Comparison of ENCODE assay signal across 1 cellular context in the genomic region with DNA sequence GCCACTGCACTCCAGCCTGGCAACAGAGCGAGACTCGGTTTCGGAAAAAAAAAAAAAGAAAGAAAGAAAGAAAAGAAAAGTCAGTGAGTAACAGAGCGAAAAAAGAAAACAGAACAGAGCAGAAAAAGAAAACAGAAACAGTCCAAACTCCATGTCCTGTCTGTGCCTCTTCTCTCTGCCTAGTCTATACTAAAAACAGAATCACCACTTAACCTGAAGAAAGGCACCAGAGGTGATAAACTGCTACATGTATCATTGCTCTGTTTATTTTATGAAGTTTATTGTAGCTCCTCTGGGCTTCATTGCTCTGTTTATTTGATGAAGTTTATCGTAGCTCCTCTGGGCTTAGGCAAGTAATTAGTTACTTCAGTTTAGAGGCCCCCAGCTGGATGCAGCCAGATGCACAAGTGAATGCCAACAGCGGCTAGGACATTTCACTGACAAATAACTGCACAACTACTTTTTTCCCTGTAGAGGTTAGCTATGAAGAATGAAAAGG.
TF ChIP-seq lines count a peak whose summit lies in the region.

No MANE protein-coding gene starts in this region.

TF ChIP-seq in HEK293, 187 proteins besides CTCF, POLR2A, EP300 and RAD21 (continued from another document and continues in another):
- TF ChIP-seq, protein P1, sequence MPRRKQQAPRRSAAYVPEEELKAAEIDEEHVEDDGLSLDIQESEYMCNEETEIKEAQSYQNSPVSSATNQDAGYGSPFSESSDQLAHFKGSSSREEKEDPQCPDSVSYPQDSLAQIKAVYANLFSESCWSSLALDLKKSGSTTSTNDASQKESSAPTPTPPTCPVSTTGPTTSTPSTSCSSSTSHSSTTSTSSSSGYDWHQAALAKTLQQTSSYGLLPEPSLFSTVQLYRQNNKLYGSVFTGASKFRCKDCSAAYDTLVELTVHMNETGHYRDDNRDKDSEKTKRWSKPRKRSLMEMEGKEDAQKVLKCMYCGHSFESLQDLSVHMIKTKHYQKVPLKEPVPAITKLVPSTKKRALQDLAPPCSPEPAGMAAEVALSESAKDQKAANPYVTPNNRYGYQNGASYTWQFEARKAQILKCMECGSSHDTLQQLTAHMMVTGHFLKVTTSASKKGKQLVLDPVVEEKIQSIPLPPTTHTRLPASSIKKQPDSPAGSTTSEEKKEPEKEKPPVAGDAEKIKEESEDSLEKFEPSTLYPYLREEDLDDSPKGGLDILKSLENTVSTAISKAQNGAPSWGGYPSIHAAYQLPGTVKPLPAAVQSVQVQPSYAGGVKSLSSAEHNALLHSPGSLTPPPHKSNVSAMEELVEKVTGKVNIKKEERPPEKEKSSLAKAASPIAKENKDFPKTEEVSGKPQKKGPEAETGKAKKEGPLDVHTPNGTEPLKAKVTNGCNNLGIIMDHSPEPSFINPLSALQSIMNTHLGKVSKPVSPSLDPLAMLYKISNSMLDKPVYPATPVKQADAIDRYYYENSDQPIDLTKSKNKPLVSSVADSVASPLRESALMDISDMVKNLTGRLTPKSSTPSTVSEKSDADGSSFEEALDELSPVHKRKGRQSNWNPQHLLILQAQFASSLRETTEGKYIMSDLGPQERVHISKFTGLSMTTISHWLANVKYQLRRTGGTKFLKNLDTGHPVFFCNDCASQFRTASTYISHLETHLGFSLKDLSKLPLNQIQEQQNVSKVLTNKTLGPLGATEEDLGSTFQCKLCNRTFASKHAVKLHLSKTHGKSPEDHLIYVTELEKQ (tag by site-specific recombination; IDR thresholded peaks at IDR 0.05; ENCODE audit: borderline replicate concordance): no peak
- no peak for TF ChIP-seq ZNF473 (tag by site-specific recombination; IDR thresholded peaks at IDR 0.05)
- peak; percentile 84 for TF ChIP-seq ZNF843 (tag by site-specific recombination; IDR thresholded peaks at IDR 0.05)
- TF ChIP-seq SP3 (tag by site-specific recombination; IDR thresholded peaks at IDR 0.05): no peak
- TF ChIP-seq ZNF391 (tag by site-specific recombination; IDR thresholded peaks at IDR 0.05; ENCODE audit: borderline replicate concordance, low read depth): no peak
- no peak for TF ChIP-seq ZNF274 (IDR thresholded peaks at IDR 0.05; ENCODE audit: low read length)
- no peak for TF ChIP-seq ZNF274 (tag by site-specific recombination; IDR thresholded peaks at IDR 0.05; ENCODE audit: borderline replicate concordance)
- no peak for TF ChIP-seq ZNF530 (tag by site-specific recombination; IDR thresholded peaks at IDR 0.05; ENCODE audit: low read depth)
- TF ChIP-seq SETDB1 (IDR thresholded peaks at IDR 0.05; ENCODE audit: insufficient read length, low read length): no peak
- no peak for TF ChIP-seq ZNF354C (tag by site-specific recombination; IDR thresholded peaks at IDR 0.05; ENCODE audit: borderline replicate concordance, low read depth)
- no peak for TF ChIP-seq RBAK (tag by site-specific recombination; IDR thresholded peaks at IDR 0.05)
- TF ChIP-seq, protein P2, sequence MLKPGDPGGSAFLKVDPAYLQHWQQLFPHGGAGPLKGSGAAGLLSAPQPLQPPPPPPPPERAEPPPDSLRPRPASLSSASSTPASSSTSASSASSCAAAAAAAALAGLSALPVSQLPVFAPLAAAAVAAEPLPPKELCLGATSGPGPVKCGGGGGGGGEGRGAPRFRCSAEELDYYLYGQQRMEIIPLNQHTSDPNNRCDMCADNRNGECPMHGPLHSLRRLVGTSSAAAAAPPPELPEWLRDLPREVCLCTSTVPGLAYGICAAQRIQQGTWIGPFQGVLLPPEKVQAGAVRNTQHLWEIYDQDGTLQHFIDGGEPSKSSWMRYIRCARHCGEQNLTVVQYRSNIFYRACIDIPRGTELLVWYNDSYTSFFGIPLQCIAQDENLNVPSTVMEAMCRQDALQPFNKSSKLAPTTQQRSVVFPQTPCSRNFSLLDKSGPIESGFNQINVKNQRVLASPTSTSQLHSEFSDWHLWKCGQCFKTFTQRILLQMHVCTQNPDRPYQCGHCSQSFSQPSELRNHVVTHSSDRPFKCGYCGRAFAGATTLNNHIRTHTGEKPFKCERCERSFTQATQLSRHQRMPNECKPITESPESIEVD (tag by site-specific recombination; IDR thresholded peaks at IDR 0.05): peak; percentile 91
- no peak for TF ChIP-seq ZNF140 (tag by site-specific recombination; IDR thresholded peaks at IDR 0.05)
- no peak for TF ChIP-seq ZNF350 (tag by site-specific recombination; IDR thresholded peaks at IDR 0.05)
- no peak for TF ChIP-seq ZSCAN4 (tag by site-specific recombination; IDR thresholded peaks at IDR 0.05)
- TF ChIP-seq ZNF518A (tag by site-specific recombination; conservative IDR thresholded peaks at IDR 0.05; ENCODE audit: low read depth): no peak
- TF ChIP-seq, protein P3, sequence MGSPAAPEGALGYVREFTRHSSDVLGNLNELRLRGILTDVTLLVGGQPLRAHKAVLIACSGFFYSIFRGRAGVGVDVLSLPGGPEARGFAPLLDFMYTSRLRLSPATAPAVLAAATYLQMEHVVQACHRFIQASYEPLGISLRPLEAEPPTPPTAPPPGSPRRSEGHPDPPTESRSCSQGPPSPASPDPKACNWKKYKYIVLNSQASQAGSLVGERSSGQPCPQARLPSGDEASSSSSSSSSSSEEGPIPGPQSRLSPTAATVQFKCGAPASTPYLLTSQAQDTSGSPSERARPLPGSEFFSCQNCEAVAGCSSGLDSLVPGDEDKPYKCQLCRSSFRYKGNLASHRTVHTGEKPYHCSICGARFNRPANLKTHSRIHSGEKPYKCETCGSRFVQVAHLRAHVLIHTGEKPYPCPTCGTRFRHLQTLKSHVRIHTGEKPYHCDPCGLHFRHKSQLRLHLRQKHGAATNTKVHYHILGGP (tag by site-specific recombination; IDR thresholded peaks at IDR 0.05): no peak
- TF ChIP-seq TRIM28 (IDR thresholded peaks at IDR 0.05; ENCODE audit: borderline replicate concordance, low read length): peak; percentile 68; the same call in 1 of the 2 replicates
- no peak for TF ChIP-seq ZNF48 (tag by site-specific recombination; IDR thresholded peaks at IDR 0.05)
- peak; percentile 93 for TF ChIP-seq OSR2 (tag by site-specific recombination; IDR thresholded peaks at IDR 0.05)
- no peak for TF ChIP-seq ZNF785 (tag by site-specific recombination; IDR thresholded peaks at IDR 0.05)
- no peak for TF ChIP-seq ZNF175 (tag by site-specific recombination; IDR thresholded peaks at IDR 0.05)
- TF ChIP-seq GLIS2 (tag by site-specific recombination; IDR thresholded peaks at IDR 0.05): no peak
- no peak for TF ChIP-seq ZFP3 (tag by site-specific recombination; IDR thresholded peaks at IDR 0.05; ENCODE audit: low read depth)
- TF ChIP-seq ZNF624 (tag by site-specific recombination; IDR thresholded peaks at IDR 0.05): no peak
- TF ChIP-seq, protein P4, sequence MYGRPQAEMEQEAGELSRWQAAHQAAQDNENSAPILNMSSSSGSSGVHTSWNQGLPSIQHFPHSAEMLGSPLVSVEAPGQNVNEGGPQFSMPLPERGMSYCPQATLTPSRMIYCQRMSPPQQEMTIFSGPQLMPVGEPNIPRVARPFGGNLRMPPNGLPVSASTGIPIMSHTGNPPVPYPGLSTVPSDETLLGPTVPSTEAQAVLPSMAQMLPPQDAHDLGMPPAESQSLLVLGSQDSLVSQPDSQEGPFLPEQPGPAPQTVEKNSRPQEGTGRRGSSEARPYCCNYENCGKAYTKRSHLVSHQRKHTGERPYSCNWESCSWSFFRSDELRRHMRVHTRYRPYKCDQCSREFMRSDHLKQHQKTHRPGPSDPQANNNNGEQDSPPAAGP (tag by site-specific recombination; IDR thresholded peaks at IDR 0.05): no peak
- no peak for TF ChIP-seq REST (tag by site-specific recombination; IDR thresholded peaks at IDR 0.05)
- TF ChIP-seq, protein P5, sequence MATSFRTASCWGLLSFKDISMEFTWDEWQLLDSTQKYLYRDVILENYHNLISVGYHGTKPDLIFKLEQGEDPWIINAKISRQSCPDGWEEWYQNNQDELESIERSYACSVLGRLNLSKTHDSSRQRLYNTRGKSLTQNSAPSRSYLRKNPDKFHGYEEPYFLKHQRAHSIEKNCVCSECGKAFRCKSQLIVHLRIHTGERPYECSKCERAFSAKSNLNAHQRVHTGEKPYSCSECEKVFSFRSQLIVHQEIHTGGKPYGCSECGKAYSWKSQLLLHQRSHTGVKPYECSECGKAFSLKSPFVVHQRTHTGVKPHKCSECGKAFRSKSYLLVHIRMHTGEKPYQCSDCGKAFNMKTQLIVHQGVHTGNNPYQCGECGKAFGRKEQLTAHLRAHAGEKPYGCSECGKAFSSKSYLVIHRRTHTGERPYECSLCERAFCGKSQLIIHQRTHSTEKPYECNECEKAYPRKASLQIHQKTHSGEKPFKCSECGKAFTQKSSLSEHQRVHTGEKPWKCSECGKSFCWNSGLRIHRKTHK (tag by site-specific recombination; IDR thresholded peaks at IDR 0.05): no peak
- TF ChIP-seq ZNF701 (tag by site-specific recombination; IDR thresholded peaks at IDR 0.05): no peak
- TF ChIP-seq ZNF266 (tag by site-specific recombination; IDR thresholded peaks at IDR 0.05; ENCODE audit: low read depth): no peak
- TF ChIP-seq ZNF529 (tag by site-specific recombination; IDR thresholded peaks at IDR 0.05; ENCODE audit: insufficient replicate concordance): no peak
- TF ChIP-seq ZNF776 (tag by site-specific recombination; IDR thresholded peaks at IDR 0.05; ENCODE audit: borderline replicate concordance): no peak
- no peak for TF ChIP-seq ZNF626 (tag by site-specific recombination; IDR thresholded peaks at IDR 0.05)
- TF ChIP-seq ZNF2 (tag by site-specific recombination; IDR thresholded peaks at IDR 0.05): no peak
- no peak for TF ChIP-seq ZNF394 (tag by site-specific recombination; IDR thresholded peaks at IDR 0.05; ENCODE audit: borderline replicate concordance)
- TF ChIP-seq ZNF610 (tag by site-specific recombination; IDR thresholded peaks at IDR 0.05; ENCODE audit: borderline replicate concordance): peak; percentile 69; the same call in 1 of the 2 replicates
- no peak for TF ChIP-seq ZNF184 (tag by site-specific recombination; IDR thresholded peaks at IDR 0.05)
- TF ChIP-seq ZBTB17 (tag by site-specific recombination; IDR thresholded peaks at IDR 0.05): peak; percentile 69
- TF ChIP-seq GLI4 (tag by site-specific recombination; IDR thresholded peaks at IDR 0.05): no peak
- TF ChIP-seq IKZF3 (tag by site-specific recombination; IDR thresholded peaks at IDR 0.05): peak; percentile 55; the same call in 1 of the 2 replicates
- no peak for TF ChIP-seq ZNF660 (tag by site-specific recombination; IDR thresholded peaks at IDR 0.05)
